In the genomic region with DNA sequence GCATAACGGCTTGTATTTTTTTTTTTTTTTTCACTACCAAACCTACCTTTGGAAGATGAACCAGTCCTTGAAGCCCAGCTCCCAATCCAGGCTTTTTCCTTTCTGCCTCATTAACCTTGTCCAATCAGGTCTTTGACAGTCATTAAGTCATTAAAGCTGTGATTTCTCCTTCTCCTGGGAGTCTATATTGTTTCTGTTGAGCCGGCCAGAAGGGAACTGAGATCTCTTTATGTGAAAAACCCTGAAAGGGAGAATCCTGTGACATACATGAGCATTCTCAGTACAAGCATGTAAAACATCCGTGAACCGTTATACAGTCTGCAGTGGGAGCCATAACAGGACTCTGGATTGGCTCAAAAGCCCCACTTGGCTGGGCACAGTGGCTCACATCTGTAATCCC, we compare ENCODE assay signal across 24 cellular contexts. TPM values are rescaled to one million over a fixed set of nuclear protein-coding genes. Genes with fewer than 3 reads are reported as not detected.
"Had no signal": no experiment of that assay in that cellular context is flagged by ENCODE, and none has a peak within 500 bp of the region (broad histone marks: within the 10 kb centered on the region; RNA-seq: fewer than 3 reads in every experiment).

No MANE protein-coding gene starts in this region.

- H3K27ac ChIP-seq: epithelial cell of prostate, esophagus muscularis mucosa, psoas muscle, spleen, tibial artery, upper lobe of left lung, uterus had no signal

- H3K9me3 ChIP-seq: esophagus muscularis mucosa, psoas muscle, spleen, tibial artery, upper lobe of left lung, uterus had no signal

- H3K27ac Mint-ChIP-seq: naive B cell; nephron; stimulated activated memory B cell treated with anti-CD40 and anti-IgM and Interleukin-4, amounts not matched to agents 10 μg/mL and 1 μg/mL and 100 μg/mL, for 72 hours; stimulated activated naive CD8-positive, alpha-beta T cell treated with anti-CD3 and anti-CD28 coated beads, Interleukin-15, Interleukin-2, amounts not matched to agents 100 ng/mL and 50 ng/mL, for 24 hours had no signal

- H3K4me3 Mint-ChIP-seq: naive B cell; nephron; stimulated activated memory B cell treated with anti-CD40 and anti-IgM and Interleukin-4, amounts not matched to agents 10 μg/mL and 1 μg/mL and 100 μg/mL, for 72 hours; stimulated activated naive CD8-positive, alpha-beta T cell treated with anti-CD3 and anti-CD28 coated beads, Interleukin-15, Interleukin-2, amounts not matched to agents 100 ng/mL and 50 ng/mL, for 24 hours had no signal

- H3K4me3 ChIP-seq: esophagus muscularis mucosa, lung, psoas muscle, spleen, tibial artery, upper lobe of left lung, uterus had no signal

- ATAC-seq: left cardiac atrium; left ventricle myocardium superior; psoas muscle; stimulated activated memory B cell treated with anti-CD40 and anti-IgM and Interleukin-4, amounts not matched to agents 10 μg/mL and 1 μg/mL and 100 μg/mL, for 72 hours had no signal

- DNase-seq: effector memory CD4-positive, alpha-beta T cell; kidney; left cardiac atrium; left ventricle myocardium superior; mesendoderm; naive B cell; psoas muscle; spleen; stimulated activated CD4-positive, alpha-beta T cell treated with anti-CD3 and anti-CD28 coated beads, Interleukin-15, amount 100 ng/mL, for 24 hours; stimulated activated CD4-positive, alpha-beta T cell treated with anti-CD3 and anti-CD28 coated beads, Interleukin-1b, Interleukin-23, amount 100 ng/mL, for 48 hours; stimulated activated CD4-positive, alpha-beta T cell treated with anti-CD3 and anti-CD28 coated beads, Interleukin-4, amount 100 ng/mL, for 24 hours; uterus had no signal

- H3K36me3 ChIP-seq: esophagus muscularis mucosa, spleen, tibial artery, upper lobe of left lung, uterus had no signal

- H3K27me3 Mint-ChIP-seq: naive B cell; stimulated activated memory B cell treated with anti-CD40 and anti-IgM and Interleukin-4, amounts not matched to agents 10 μg/mL and 1 μg/mL and 100 μg/mL, for 72 hours; stimulated activated naive CD8-positive, alpha-beta T cell treated with anti-CD3 and anti-CD28 coated beads, Interleukin-15, Interleukin-2, amounts not matched to agents 100 ng/mL and 50 ng/mL, for 24 hours had no signal

- H3K27me3 ChIP-seq: esophagus muscularis mucosa, spleen, tibial artery, upper lobe of left lung, uterus had no signal

- H3K4me1 ChIP-seq: esophagus muscularis mucosa, psoas muscle, spleen, tibial artery, upper lobe of left lung, uterus had no signal

- H3K9me3 Mint-ChIP-seq: naive B cell; nephron; stimulated activated memory B cell treated with anti-CD40 and anti-IgM and Interleukin-4, amounts not matched to agents 10 μg/mL and 1 μg/mL and 100 μg/mL, for 72 hours; stimulated activated naive CD8-positive, alpha-beta T cell treated with anti-CD3 and anti-CD28 coated beads, Interleukin-15, Interleukin-2, amounts not matched to agents 100 ng/mL and 50 ng/mL, for 24 hours had no signal

- H3K4me1 Mint-ChIP-seq: nephron; stimulated activated memory B cell treated with anti-CD40 and anti-IgM and Interleukin-4, amounts not matched to agents 10 μg/mL and 1 μg/mL and 100 μg/mL, for 72 hours had no signal

RNA-seq across cellular contexts. Expression of gene SPINK8, which starts 52.6 kb away (rescaled TPM):
- total RNA-seq: esophagus muscularis mucosa, kidney, left cardiac atrium, left ventricle myocardium superior, lung, omental fat pad, psoas muscle, sciatic nerve, skeletal muscle tissue, temporal lobe, upper lobe of left lung, uterus had no signal

RNA-seq across cellular contexts. Expression of gene CAMP, which starts 57.6 kb away (rescaled TPM):
- total RNA-seq: kidney, left ventricle myocardium superior, skeletal muscle tissue, temporal lobe had no signal
